ENCODE assay signal across 1 cellular context in genomic region chr17:67574658-67575293, GRCh38.
TF ChIP-seq lines count a peak whose summit lies in the region.

No MANE protein-coding gene starts in this region.

TF ChIP-seq in GM12878, 131 proteins besides CTCF, POLR2A, EP300 and RAD21 (continued from another document):
- TF ChIP-seq FOS (IDR thresholded peaks at IDR 0.05; ENCODE audit: borderline replicate concordance, extremely low read depth, insufficient read length) (no peak), RAD51 (IDR thresholded peaks at IDR 0.05) (0 out of 2 replicates have a peak, but pooled peaks have one; percentile 19), FOXM1 (IDR thresholded peaks at IDR 0.05; ENCODE audit: low read depth, low read length) (peak; percentile 76), SREBF1 (IDR thresholded peaks at IDR 0.05; ENCODE audit: low read length) (no peak), ELK1 (IDR thresholded peaks at IDR 0.05; ENCODE audit: low read depth, low read length) (no peak), CEBPZ (IDR thresholded peaks at IDR 0.05; ENCODE audit: low read depth, low read length) (no peak), ASH2L (IDR thresholded peaks at IDR 0.05; ENCODE audit: borderline replicate concordance, low read depth) (no peak), ATF2 (IDR thresholded peaks at IDR 0.05; ENCODE audit: low read length) (peak; percentile 73), TAF1 (IDR thresholded peaks at IDR 0.05; ENCODE audit: borderline replicate concordance, low read depth, low read length) (peak; percentile 47; the same call in 1 of the 2 replicates), HDAC2 (IDR thresholded peaks at IDR 0.05) (no peak), GATAD2B (conservative IDR thresholded peaks at IDR 0.05; ENCODE audit: low read depth) (0 out of 2 replicates have a peak, but pooled peaks have one; percentile 66), NFIC (IDR thresholded peaks at IDR 0.05; ENCODE audit: low read depth, low read length) (peak; percentile 86), CREB1 (IDR thresholded peaks at IDR 0.05; ENCODE audit: low read depth) (peak; percentile 32; the same call in 1 of the 2 replicates), WRNIP1 (IDR thresholded peaks at IDR 0.05; ENCODE audit: borderline replicate concordance, low read depth, low read length) (0 out of 2 replicates have a peak, but pooled peaks have one; percentile 37), NR2C2 (IDR thresholded peaks at IDR 0.05; ENCODE audit: borderline replicate concordance, control insufficient read depth, insufficient read length, low read depth) (no peak), POLR2AphosphoS5 (IDR thresholded peaks at IDR 0.05; ENCODE audit: low read length) (peak; percentile 93), SIX5 (IDR thresholded peaks at IDR 0.05; ENCODE audit: low read depth, low read length, severe bottlenecking) (no peak), SIN3A (IDR thresholded peaks at IDR 0.05; ENCODE audit: low read depth, low read length) (no peak), EZH2 (IDR thresholded peaks at IDR 0.05; ENCODE audit: borderline replicate concordance, control insufficient read depth, low read depth, low read length) (no peak), JUNB (IDR thresholded peaks at IDR 0.05) (peak; percentile 53; the same call in 1 of the 2 replicates), NR2F1 (conservative IDR thresholded peaks at IDR 0.05) (0 out of 2 replicates have a peak, but pooled peaks have one; percentile 23), REST (IDR thresholded peaks at IDR 0.05; ENCODE audit: low read depth, low read length) (peak; percentile 62; the same call in 1 of the 2 replicates), KLF5 (IDR thresholded peaks at IDR 0.05; ENCODE audit: partially characterized antibody) (peak; percentile 60), PML (IDR thresholded peaks at IDR 0.05; ENCODE audit: low read length) (peak; percentile 77), MAX (IDR thresholded peaks at IDR 0.05; ENCODE audit: low read depth, low read length) (peak; percentile 19), PAX5 (IDR thresholded peaks at IDR 0.05; ENCODE audit: borderline replicate concordance, low read depth, low read length) (peak; percentile 98), FOXK2 (IDR thresholded peaks at IDR 0.05) (no peak), ZNF687 (IDR thresholded peaks at IDR 0.05) (peak; percentile 74), POU2F2 (IDR thresholded peaks at IDR 0.05; ENCODE audit: borderline replicate concordance, low read depth, low read length) (peak; percentile 97), TARDBP (IDR thresholded peaks at IDR 0.05; ENCODE audit: borderline replicate concordance) (no peak), STAT3 (IDR thresholded peaks at IDR 0.05; ENCODE audit: low read depth, low read length) (no peak), RB1 (IDR thresholded peaks at IDR 0.05; ENCODE audit: borderline replicate concordance) (no peak), SMAD5 (IDR thresholded peaks at IDR 0.05; ENCODE audit: low read depth) (no peak), ZNF622 (IDR thresholded peaks at IDR 0.05) (no peak), IKZF2 (IDR thresholded peaks at IDR 0.05) (peak; percentile 44 to 55), TBL1XR1 (IDR thresholded peaks at IDR 0.05; ENCODE audit: low read depth, low read length) (peak; percentile 34; the same call in 1 of the 2 replicates)
